8 cellular contexts compared by ENCODE assay signal in genomic region chr16:3282747-3283524, GRCh38. TPM values are rescaled to one million over a fixed set of nuclear protein-coding genes. Genes with fewer than 3 reads are reported as not detected.
DNase-seq lines count a peak whose midpoint lies in the region; ATAC-seq and TF ChIP-seq lines count a peak whose summit lies in the region.

Gene ZNF263 (plus strand): TSS chr16:3283491. CDS start chr16:3283819, 328 bp downstream.

- TF ChIP-seq POLR2A in Peyer's patch (IDR thresholded peaks at IDR 0.05) = peak; percentile 53 to 56
- peak; percentile 66 for TF ChIP-seq POLR2A in esophagus muscularis mucosa (IDR thresholded peaks at IDR 0.05; ENCODE audit: low read depth)

- H3K9ac ChIP-seq in KMS-11 = peak within 1 kb of the TSS; percentile 88

- H3K4me2 ChIP-seq in KMS-11 = peak within 1 kb of the TSS; percentile 83

- peak; percentile 81 for ATAC-seq in GM21737 (IDR thresholded peaks at IDR 0.05; ENCODE audit: unreplicated experiment)

- TF ChIP-seq CTCF in KMS-11 (conservative IDR thresholded peaks at IDR 0.05; ENCODE audit: low read depth, low read length) = no peak
- TF ChIP-seq CTCF in Peyer's patch (IDR thresholded peaks at IDR 0.05) = peak in 1 of 6 experiments; percentile 3
- TF ChIP-seq CTCF in esophagus muscularis mucosa (IDR thresholded peaks at IDR 0.05) = peak in 1 of 3 experiments; percentile 6

- 0% methylated on average over 11 of the region's 70 CpGs for WGBS in esophagus muscularis mucosa

- H3K9me3 ChIP-seq in Peyer's patch (peaks cover 0 to 4% (median 0%) of the 10 kb centered on the region in 4 donors), esophagus muscularis mucosa (peaks cover 0 to 28% (median 19%) of the 10 kb centered on the region in 4 donors), muscle layer of duodenum (ENCODE audit: control insufficient read depth in 1 of 2, low read length in 2 of 2) (peaks cover 0 to 11% of the 10 kb centered on the region in 2 donors)

- H3K4me1 ChIP-seq in KMS-11 (ENCODE audit: low read depth, poor library complexity, severe bottlenecking) = peaks cover 25% of the 10 kb centered on the region
- peaks cover 0 to 17% (median 9%) of the 10 kb centered on the region in 4 donors for H3K4me1 ChIP-seq in Peyer's patch
- peaks cover 21 to 36% (median 35%) of the 10 kb centered on the region in 4 donors for H3K4me1 ChIP-seq in esophagus muscularis mucosa
- peaks cover 0 to 25% of the 10 kb centered on the region in 2 donors for H3K4me1 ChIP-seq in muscle layer of duodenum (ENCODE audit: control insufficient read depth in 1 of 2, insufficient read depth in 2 of 2, low read length in 2 of 2)

- TF ChIP-seq EP300 in esophagus muscularis mucosa (IDR thresholded peaks at IDR 0.05) = no peak

- H3K36me3 ChIP-seq in KMS-11 (ENCODE audit: insufficient read depth) = peaks cover 17% of the 10 kb centered on the region; the same call in 1 of the 2 replicates
- peaks cover 0 to 28% (median 0%) of the 10 kb centered on the region in 3 donors for H3K36me3 ChIP-seq in Peyer's patch
- H3K36me3 ChIP-seq in esophagus muscularis mucosa = peaks cover 22 to 33% (median 29%) of the 10 kb centered on the region in 4 donors
- H3K36me3 ChIP-seq in muscle layer of duodenum (ENCODE audit: control insufficient read depth in 1 of 2, insufficient read depth in 2 of 2, low read length in 2 of 2) = peaks cover 12 to 37% of the 10 kb centered on the region in 2 donors

- H3K27me3 ChIP-seq in KMS-11 (ENCODE audit: insufficient read depth, low read depth) = no peaks in the 10 kb centered on the region
- H3K27me3 ChIP-seq in Peyer's patch = no peaks in the 10 kb centered on the region
- H3K27me3 ChIP-seq in esophagus muscularis mucosa = no peaks in the 10 kb centered on the region
- no peaks in the 10 kb centered on the region for H3K27me3 ChIP-seq in muscle layer of duodenum (ENCODE audit: low read depth, low read length)

- DNase-seq in DMS53 (lab: John Stamatoyannopoulos, UW) (peak; percentile 98), Peyer's patch (peak; percentile 92 to 97 (median 97)), esophagus muscularis mucosa (ENCODE audit: extremely low spot score) (peak; percentile 99)
- DNase-seq in activated T-cell treated with anti-CD3 and anti-CD28 coated beads, Interleukin-2, amount 50 U/mL, for 48 hours = peak; percentile 94 to 95
- DNase-seq in stimulated activated CD8-positive, alpha-beta memory T cell treated with anti-CD3 and anti-CD28 coated beads, Interleukin-7, amount 100 ng/mL, for 4 hours (ENCODE audit: low read depth in 2 of 2) = peak; percentile 90 to 93

- H3K4me3 ChIP-seq in KMS-11 (IDR thresholded peaks at IDR 0.05; ENCODE audit: insufficient read depth, low read depth, low read length) (no peak within 1 kb of the TSS), Peyer's patch (peak within 1 kb of the TSS; percentile 68 to 99 (median 89)), esophagus muscularis mucosa (peak within 1 kb of the TSS; percentile 80 to 100 (median 99)), muscle layer of duodenum (ENCODE audit: low read depth in 1 of 2, low read length in 2 of 2) (peak within 1 kb of the TSS; percentile 77 to 100)

- intact Hi-C loops in esophagus muscularis mucosa (cut with DNase I) = loop anchor here (5.0 kb wide), 2 partner anchors 46 to 119 kb away; partner anchors contain the start of genes ZNF174, ZNF200 and ZSCAN32

- H2AFZ ChIP-seq in KMS-11 (ENCODE audit: low read depth) = peak within 1 kb of the TSS; percentile 65

- H3K27ac ChIP-seq in KMS-11 (peak within 1 kb of the TSS; percentile 91), Peyer's patch (peak within 1 kb of the TSS; percentile 96 to 99 (median 98)), esophagus muscularis mucosa (replicated peaks in 1 of 4) (peak within 1 kb of the TSS; percentile 95 to 100 (median 98)), muscle layer of duodenum (ENCODE audit: low read length) (peak within 1 kb of the TSS; percentile 97)

- H3K79me2 ChIP-seq in KMS-11 (ENCODE audit: insufficient read depth, low read depth) = peaks cover 34% of the 10 kb centered on the region

- no peaks in the 10 kb centered on the region for H4K20me1 ChIP-seq in KMS-11 (ENCODE audit: insufficient read depth)

RNA-seq across cellular contexts. Expression of gene ZNF263, which starts in this region (rescaled TPM):
- total RNA-seq in Peyer's patch = 10 to 100 TPM; 19.0 to 35.8 (median 27.5) TPM
- total RNA-seq in esophagus muscularis mucosa = 10 to 100 TPM; 31.1 to 54.3 (median 42.8) TPM
